21 cellular contexts compared by ENCODE assay signal in the genomic region with DNA sequence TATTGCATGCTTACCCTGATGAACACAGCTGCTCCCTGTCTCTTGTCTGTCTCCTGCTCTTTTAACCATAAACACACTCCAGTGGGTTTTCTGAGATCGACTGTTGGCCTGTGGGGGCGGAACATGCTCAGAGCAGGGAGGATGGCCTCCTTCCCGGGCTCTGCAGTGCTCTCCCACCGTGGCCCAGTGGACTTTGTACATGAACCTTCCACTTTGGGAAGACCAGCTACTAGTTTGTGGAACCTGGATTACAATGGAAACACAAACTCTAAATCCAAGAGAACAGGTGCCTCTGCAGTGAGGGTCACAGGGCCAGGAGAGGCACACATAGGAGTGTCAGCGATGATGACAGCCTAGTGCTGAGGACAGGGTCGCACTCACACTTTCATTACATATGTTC. TPM values are rescaled to one million over a fixed set of nuclear protein-coding genes. Genes with fewer than 3 reads are reported as not detected.
DNase-seq lines count a peak whose midpoint lies in the region; ATAC-seq, FAIRE-seq and TF ChIP-seq lines count a peak whose summit lies in the region.
"Had no signal": no experiment of that assay in that cellular context is flagged by ENCODE, and none has a peak within 500 bp of the region (broad histone marks: within the 10 kb centered on the region; RNA-seq: fewer than 3 reads in every experiment).

No MANE protein-coding gene starts in this region.

- no peak overlapping the region for H2BK12ac ChIP-seq in H9 (ENCODE audit: insufficient read length, low read depth, low read length)

- no peak overlapping the region for H4K91ac ChIP-seq in H9 (ENCODE audit: insufficient read length, low read depth, low read length)

- no peaks in the 10 kb centered on the region for H3K9me3 ChIP-seq in right atrium auricular region
- H3K9me3 ChIP-seq in heart left ventricle: peaks cover 0 to 7% (median 0%) of the 10 kb centered on the region in 12 donors
- no peaks in the 10 kb centered on the region for H3K9me3 ChIP-seq in HepG2 (ENCODE audit: low read length)
- no peaks in the 10 kb centered on the region for H3K9me3 ChIP-seq in left lung
- no peaks in the 10 kb centered on the region for H3K9me3 ChIP-seq in H9 (ENCODE audit: control insufficient read depth, low read depth, low read length)
- H3K9me3 ChIP-seq: ovary, sigmoid colon, tibial nerve had no signal

- TF ChIP-seq POLR2A in heart left ventricle (IDR thresholded peaks at IDR 0.05) (no peak), HepG2 (IDR thresholded peaks at IDR 0.05; ENCODE audit: insufficient read depth in 1 of 2, low read depth in 2 of 2, low read length in 2 of 2) (no peak)

- BruUV-seq in HepG2 (replicated peaks; lab: Mats Ljungman, UMichigan): no TSS peak

- no peaks in the 10 kb centered on the region for H3K23me2 ChIP-seq in H9 (ENCODE audit: insufficient read length, low read depth, low read length, poor library complexity, severe bottlenecking)

- H3K9ac ChIP-seq in HepG2 (ENCODE audit: insufficient read depth, low read depth, low read length): no peak overlapping the region
- no peak overlapping the region for H3K9ac ChIP-seq in H9 (ENCODE audit: extremely low read depth, insufficient read length, low read length)

- ATAC-seq in heart left ventricle (no peak), HepG2 (peak; percentile 76), left lung (no peak)
- ATAC-seq in activated CD8-positive, alpha-beta T cell treated with anti-CD3 and anti-CD28 coated beads, Interleukin-2, amount 10 ng/mL, durations not matched to agents 7 days and 5 days: no peak
- no peak for ATAC-seq in stimulated activated naive B cell treated with anti-CD40 and anti-IgM and Interleukin-4, amounts not matched to agents 10 μg/mL and 1 μg/mL and 100 μg/mL, for 72 hours (replicated peaks)

- no peak for TF ChIP-seq RAD21 in HepG2 (CRISPR knock-in tag; IDR thresholded peaks at IDR 0.05)

- H3K4me1 ChIP-seq in right atrium auricular region (peaks cover 0 to 43% of the 10 kb centered on the region in 2 donors), heart left ventricle (peaks cover 0 to 55% (median 34%) of the 10 kb centered on the region in 12 donors), HepG2 (ENCODE audit: insufficient read depth, low read length) (peaks cover 18% of the 10 kb centered on the region), left lung (peaks cover 4 to 25% of the 10 kb centered on the region in 2 donors), H9 (ENCODE audit: insufficient read depth, low read length) (no peaks in the 10 kb centered on the region)

- peaks cover 65% of the 10 kb centered on the region for H3K4me1 Mint-ChIP-seq in activated CD8-positive, alpha-beta T cell treated with anti-CD3 and anti-CD28 coated beads, Interleukin-2, amount 10 ng/mL, durations not matched to agents 7 days and 5 days (ENCODE audit: low read depth)
- H3K4me1 Mint-ChIP-seq in stimulated activated naive B cell treated with anti-CD40 and anti-IgM and Interleukin-4, amounts not matched to agents 10 μg/mL and 1 μg/mL and 100 μg/mL, for 72 hours: peaks cover 20 to 33% of the 10 kb centered on the region in 2 donors
- H3K4me1 Mint-ChIP-seq in H9: peaks cover 7 to 8% of the 10 kb centered on the region in 2 experiments

- H3K4me3 Mint-ChIP-seq in activated CD8-positive, alpha-beta T cell treated with anti-CD3 and anti-CD28 coated beads, Interleukin-2, amount 10 ng/mL, durations not matched to agents 7 days and 5 days: no peak overlapping the region
- H3K4me3 Mint-ChIP-seq in stimulated activated naive B cell treated with anti-CD40 and anti-IgM and Interleukin-4, amounts not matched to agents 10 μg/mL and 1 μg/mL and 100 μg/mL, for 72 hours: no peak overlapping the region
- no peak overlapping the region for H3K4me3 Mint-ChIP-seq in H9
- H3K4me3 Mint-ChIP-seq: brain had no signal

- H3K27me3 Mint-ChIP-seq in activated CD8-positive, alpha-beta T cell treated with anti-CD3 and anti-CD28 coated beads, Interleukin-2, amount 10 ng/mL, durations not matched to agents 7 days and 5 days (ENCODE audit: low read depth): no peaks in the 10 kb centered on the region
- H3K27me3 Mint-ChIP-seq in stimulated activated naive B cell treated with anti-CD40 and anti-IgM and Interleukin-4, amounts not matched to agents 10 μg/mL and 1 μg/mL and 100 μg/mL, for 72 hours: no peaks in the 10 kb centered on the region
- H3K27me3 Mint-ChIP-seq in H9 (ENCODE audit: low read depth): peaks cover 7% of the 10 kb centered on the region

- no peak overlapping the region for H4K5ac ChIP-seq in H9 (ENCODE audit: insufficient read length, low read depth, low read length)

- POLR2A ChIA-PET in activated CD8-positive, alpha-beta T cell treated with anti-CD3 and anti-CD28 coated beads, Interleukin-2, amount 10 ng/mL, durations not matched to agents 7 days and 5 days (lab: Charles Lee): interaction anchor here (1.0 to 1.9 kb wide), 3 partner anchors 9 to 51 kb away, joined by 3 to 7 read pairs (median 4); no protein-coding TSS in a partner anchor
- POLR2A ChIA-PET in HepG2 (lab: Yijun Ruan, JAX): interaction anchor here (0.6 to 1.9 kb wide), 3 partner anchors 57 to 118 kb away, joined by 3 to 5 read pairs (median 3); no protein-coding TSS in a partner anchor

- no peak overlapping the region for H2BK20ac ChIP-seq in H9 (ENCODE audit: low read depth, low read length, poor library complexity, severe bottlenecking)

- H3K27ac Mint-ChIP-seq in activated CD8-positive, alpha-beta T cell treated with anti-CD3 and anti-CD28 coated beads, Interleukin-2, amount 10 ng/mL, durations not matched to agents 7 days and 5 days: peak overlapping the region; percentile 28
- H3K27ac Mint-ChIP-seq in stimulated activated naive B cell treated with anti-CD40 and anti-IgM and Interleukin-4, amounts not matched to agents 10 μg/mL and 1 μg/mL and 100 μg/mL, for 72 hours: peak overlapping the region; percentile 51
- peak overlapping the region in 1 of 3 experiments; percentile 79; a peak in 2 of 7 replicates for H3K27ac Mint-ChIP-seq in H9
- H3K27ac Mint-ChIP-seq: activated T-helper 2 cell treated with anti-CD3 and anti-CD28 coated beads, Interferon-gamma antibody, Interleukin-2, Interleukin-4, amounts not matched to agents 10 μg/mL and 5 μg/mL and 100 μg/mL, durations not matched to agents 14 hours and 24 hours and 36 hours had no signal

- no peak overlapping the region for H4K8ac ChIP-seq in H9 (replicated peaks; ENCODE audit: insufficient read length, low read depth, low read length)

- CTCF ChIA-PET in activated CD8-positive, alpha-beta T cell treated with anti-CD3 and anti-CD28 coated beads, Interleukin-2, amount 10 ng/mL, durations not matched to agents 7 days and 5 days (lab: Charles Lee): interaction anchor here (0.9 to 2.9 kb wide), 5 partner anchors 9 to 52 kb away, joined by 3 to 12 read pairs (median 4); no protein-coding TSS in a partner anchor
- CTCF ChIA-PET in HepG2 (lab: Yijun Ruan, JAX; ENCODE audit: low intra/inter-chr PET ratio, low total read pairs): interaction anchor here (0.9 kb wide), 1 partner anchor 52 kb away, joined by 3 read pairs; no protein-coding TSS in a partner anchor

- peak; percentile 8 for FAIRE-seq in HepG2 (lab: Jason Lieb, UNC)
- FAIRE-seq: GM19239 had no signal

- H3K23ac ChIP-seq in H9 (ENCODE audit: insufficient read length, low read depth, low read length): no peak overlapping the region

- no peak for DNase-seq in right atrium auricular region (ENCODE audit: low spot score)
- no peak for DNase-seq in heart left ventricle
- DNase-seq in activated CD8-positive, alpha-beta T cell treated with anti-CD3 and anti-CD28 coated beads, Interleukin-2, amount 10 ng/mL, durations not matched to agents 7 days and 5 days: no peak
- DNase-seq in HepG2 (ENCODE audit: low spot score): peak; percentile 20
- no peak for DNase-seq in stimulated activated naive B cell treated with anti-CD40 and anti-IgM and Interleukin-4, amounts not matched to agents 10 μg/mL and 1 μg/mL and 100 μg/mL, for 72 hours
- DNase-seq in H4 (ENCODE audit: low spot score): no peak
- DNase-seq in left lung: no peak
- no peak for DNase-seq in H9
- DNase-seq: activated CD8-positive, alpha-beta memory T cell treated with anti-CD3 and anti-CD28 coated beads for 24 hours; glutamatergic neuron; NCI-H1092 treated with DMSO at 0.1 percent for 48 hours; NCI-H2081; PC-9; sigmoid colon; stimulated activated naive CD4-positive, alpha-beta T cell treated with Interleukin-2 at 50 U/mL for 16 hours had no signal

- no peaks in the 10 kb centered on the region for H3K27me3 ChIP-seq in right atrium auricular region
- H3K27me3 ChIP-seq in heart left ventricle: no peaks in the 10 kb centered on the region
- H3K27me3 ChIP-seq in HepG2 (ENCODE audit: control insufficient read depth in 1 of 2, insufficient read depth in 2 of 2, low read length in 2 of 2): no peaks in the 10 kb centered on the region
- no peaks in the 10 kb centered on the region for H3K27me3 ChIP-seq in left lung
- H3K27me3 ChIP-seq in H9 (ENCODE audit: insufficient read depth, low read length): no peaks in the 10 kb centered on the region
- H3K27me3 ChIP-seq: ovary, sigmoid colon, tibial nerve had no signal

- H2AFZ ChIP-seq in HepG2 (ENCODE audit: low read length) (no peak overlapping the region), H9 (ENCODE audit: low read length) (no peak overlapping the region)
- H2AFZ ChIP-seq: PC-9 had no signal

- peaks cover 58% of the 10 kb centered on the region for H3K36me3 Mint-ChIP-seq in activated CD8-positive, alpha-beta T cell treated with anti-CD3 and anti-CD28 coated beads, Interleukin-2, amount 10 ng/mL, durations not matched to agents 7 days and 5 days (ENCODE audit: low read depth)
- peaks cover 28 to 43% of the 10 kb centered on the region in 2 donors for H3K36me3 Mint-ChIP-seq in stimulated activated naive B cell treated with anti-CD40 and anti-IgM and Interleukin-4, amounts not matched to agents 10 μg/mL and 1 μg/mL and 100 μg/mL, for 72 hours
- H3K36me3 Mint-ChIP-seq in H9 (ENCODE audit: insufficient read depth in 1 of 3, low read depth in 3 of 3): peaks cover 11 to 20% (median 15%) of the 10 kb centered on the region in 3 experiments

- in situ Hi-C loops in HepG2 (cut with HindIII; ENCODE audit: extremely low pct_ligation_motif_present, low pct_unique_long_range_greater_than_20kb): no loop called here

- peak overlapping the region; percentile 75 to 82 for H3K27ac ChIP-seq in right atrium auricular region
- H3K27ac ChIP-seq in heart left ventricle: peak overlapping the region in 1 of 12 donors; percentile 75
- peak overlapping the region; percentile 28 for H3K27ac ChIP-seq in HepG2 (ENCODE audit: extremely low read length, insufficient read depth, low read length)
- no peak overlapping the region for H3K27ac ChIP-seq in left lung
- H3K27ac ChIP-seq in H9 (ENCODE audit: insufficient read length, low read depth, low read length): no peak overlapping the region
- H3K27ac ChIP-seq: ovary, PC-9, sigmoid colon had no signal

- no peak overlapping the region for H3K4ac ChIP-seq in H9 (ENCODE audit: low read depth, low read length)

- no peaks in the 10 kb centered on the region for H4K20me1 ChIP-seq in HepG2 (ENCODE audit: insufficient read depth, low read length)
- no peaks in the 10 kb centered on the region for H4K20me1 ChIP-seq in H9 (ENCODE audit: control insufficient read depth, insufficient read depth, insufficient read length)

- no peak overlapping the region for H2BK15ac ChIP-seq in H9 (ENCODE audit: low read depth, low read length)

- no peak overlapping the region for H3K14ac ChIP-seq in H9 (ENCODE audit: insufficient read depth, low read length)

- no peak overlapping the region for H3K18ac ChIP-seq in H9 (ENCODE audit: insufficient read length, low read depth, low read length)

- H3K36me3 ChIP-seq in right atrium auricular region (peaks cover 28% of the 10 kb centered on the region), heart left ventricle (peaks cover 0 to 37% (median 6%) of the 10 kb centered on the region in 9 donors), HepG2 (replicated peaks in 1 of 2; ENCODE audit: control insufficient read depth in 1 of 2, insufficient read depth in 2 of 2, low read length in 2 of 2) (peaks cover 0 to 1% of the 10 kb centered on the region in 2 experiments; a peak in 1 of 5 replicates), left lung (peaks cover 0 to 42% of the 10 kb centered on the region in 2 donors)
- H3K36me3 ChIP-seq: ovary had no signal

- H3T11ph ChIP-seq in H9 (ENCODE audit: low read length): no peak overlapping the region

- no peak overlapping the region for H3K4me3 ChIP-seq in right atrium auricular region
- no peak overlapping the region for H3K4me3 ChIP-seq in heart left ventricle
- H3K4me3 ChIP-seq in HepG2 (replicated peaks in 1 of 3; ENCODE audit: insufficient read depth in 1 of 3, low read depth in 2 of 3, low read length in 3 of 3): peak overlapping the region in 2 of 3 experiments; percentile 26 to 32; a peak in 2 of 6 replicates
- H3K4me3 ChIP-seq in left lung: no peak overlapping the region
- H3K4me3 ChIP-seq: coronary artery, ovary, PC-9, sigmoid colon, tibial nerve had no signal

- no peak overlapping the region for H2BK120ac ChIP-seq in H9 (ENCODE audit: low read depth, low read length, poor library complexity, severe bottlenecking)

- no peaks in the 10 kb centered on the region for H3K79me1 ChIP-seq in H9 (ENCODE audit: insufficient read depth, low read depth, low read length, poor library complexity, severe bottlenecking)

- H3K79me2 ChIP-seq in HepG2 (ENCODE audit: insufficient read depth, low read length) (no peaks in the 10 kb centered on the region), H9 (ENCODE audit: insufficient read depth, low read length) (no peaks in the 10 kb centered on the region)

- H3K56ac ChIP-seq in H9 (ENCODE audit: insufficient read length, low read depth, low read length): no peak overlapping the region

- H3K9me3 Mint-ChIP-seq in activated CD8-positive, alpha-beta T cell treated with anti-CD3 and anti-CD28 coated beads, Interleukin-2, amount 10 ng/mL, durations not matched to agents 7 days and 5 days (ENCODE audit: insufficient read depth): no peaks in the 10 kb centered on the region
- peaks cover 0 to 4% of the 10 kb centered on the region in 2 donors for H3K9me3 Mint-ChIP-seq in stimulated activated naive B cell treated with anti-CD40 and anti-IgM and Interleukin-4, amounts not matched to agents 10 μg/mL and 1 μg/mL and 100 μg/mL, for 72 hours
- peaks cover 4 to 5% of the 10 kb centered on the region in 2 experiments; a peak in 4 of 5 replicates for H3K9me3 Mint-ChIP-seq in H9
- H3K9me3 Mint-ChIP-seq: activated T-helper 2 cell treated with anti-CD3 and anti-CD28 coated beads, Interferon-gamma antibody, Interleukin-2, Interleukin-4, amounts not matched to agents 10 μg/mL and 5 μg/mL and 100 μg/mL, durations not matched to agents 14 hours and 24 hours and 36 hours had no signal

- WGBS in heart left ventricle, 4 donors: 86 to 94% (median 90%) methylated on average over 6 of the region's 6 CpGs
- 24% methylated on average over 6 of the region's 6 CpGs for WGBS in HepG2 (ENCODE audit: low lambda C conversion rate)
- WGBS in H9 (ENCODE audit: extremely low coverage, insufficient read length, low lambda C conversion rate): no CpG with 5 or more reads among the region's 6 CpGs

- no peak overlapping the region for H2BK5ac ChIP-seq in H9 (ENCODE audit: insufficient read length, low read length)

- intact Hi-C loops in heart left ventricle (cut with DNase I) (loop anchor here in 1 of 10 donors (5.0 kb wide), 1 partner anchor 54 kb away; no protein-coding TSS in a partner anchor), HepG2 (cut with micrococcal nuclease; ENCODE audit: unreplicated experiment) (loop anchor here (10.0 kb wide), 1 partner anchor 58 kb away; the partner anchor contains the start of gene KLF13), left lung (cut with DNase I) (no loop called here)

- TF ChIP-seq CTCF in right atrium auricular region (IDR thresholded peaks at IDR 0.05) (no peak), heart left ventricle (IDR thresholded peaks at IDR 0.05) (no peak), HepG2 (CRISPR knock-in tag; IDR thresholded peaks at IDR 0.05) (0 out of 2 replicates have a peak, but pooled peaks have one; percentile 19), left lung (IDR thresholded peaks at IDR 0.05) (no peak), H9 (conservative IDR thresholded peaks at IDR 0.05) (no peak)

- H2AK5ac ChIP-seq in H9 (ENCODE audit: insufficient read length, low read length): no peak overlapping the region

- peak in 1 of 2 experiments; percentile 35; a peak in 1 of 4 replicates for TF ChIP-seq EP300 in HepG2 (IDR thresholded peaks at IDR 0.05; ENCODE audit: low read depth in 2 of 2, low read length in 2 of 2)
- no peak for TF ChIP-seq EP300 in HepG2 (CRISPR knock-in tag; IDR thresholded peaks at IDR 0.05; ENCODE audit: borderline replicate concordance)

- peak overlapping the region; percentile 67 for H3K4me2 ChIP-seq in HepG2 (ENCODE audit: low read depth, low read length)
- H3K4me2 ChIP-seq in H9 (ENCODE audit: insufficient read depth, insufficient read length, low read length): no peak overlapping the region
- H3K4me2 ChIP-seq: PC-9 had no signal

RNA-seq across cellular contexts. Expression of gene KLF13, which starts 56.5 kb away (rescaled TPM):
- 10 to 100 TPM; 52.8 to 54.6 TPM for total RNA-seq in right atrium auricular region
- total RNA-seq in heart left ventricle: 10 to 100 TPM; 37.5 to 65.9 (median 56.4) TPM
- 10 to 100 TPM; 22.4 to 74.0 TPM for polyA plus RNA-seq in heart left ventricle
- total RNA-seq in activated CD8-positive, alpha-beta T cell treated with anti-CD3 and anti-CD28 coated beads, Interleukin-2, amount 10 ng/mL, durations not matched to agents 7 days and 5 days: 100 to 1,000 TPM; 214 to 215 TPM
- 25.1 and 27.8 TPM in 2 replicates for total RNA-seq in HepG2 (2016; rRNA removed; fragmentation: Illumina TruSeq; extraction: Trizol)
- 1.4 and 2.8 TPM in 2 replicates for total RNA-seq in HepG2 (2016; cell fraction: cytosol; rRNA removed; fragmentation: Illumina TruSeq; extraction: Trizol; ENCODE audit: low read depth)
- total RNA-seq in HepG2 (2016; cell fraction: insoluble cytoplasmic fraction; rRNA removed; fragmentation: Illumina TruSeq; extraction: Trizol): 21.2 and 24.1 TPM in 2 replicates
- 6.8 and 8.3 TPM in 2 replicates for total RNA-seq in HepG2 (2016; cell fraction: membrane; rRNA removed; fragmentation: Illumina TruSeq; extraction: Trizol)
- total RNA-seq in HepG2 (2016; cell fraction: nucleus; rRNA removed; fragmentation: Illumina TruSeq; extraction: Trizol): 13.1 and 18.9 TPM in 2 replicates
- 16.8 and 18.8 TPM in 2 replicates for polyA plus RNA-seq in HepG2 (2011; rRNA removed)
- 9.1 and 11.1 TPM in 2 replicates for polyA plus RNA-seq in HepG2 (2011; cell fraction: cytosol; rRNA removed)
- polyA plus RNA-seq in HepG2 (2011; cell fraction: nucleus; rRNA removed): 12.3 and 14.2 TPM in 2 replicates
- polyA plus RNA-seq in HepG2 (2012): 22.0 and 24.4 TPM in 2 replicates
- 1.1 and 2.1 TPM in 2 replicates for polyA plus RNA-seq in HepG2 (2016; cell fraction: cytosol; fragmentation: Illumina TruSeq; extraction: Trizol; ENCODE audit: low read depth)
- polyA plus RNA-seq in HepG2 (2016; cell fraction: insoluble cytoplasmic fraction; fragmentation: Illumina TruSeq; extraction: Trizol; ENCODE audit: low read depth): 31.2 and 34.3 TPM in 2 replicates
- polyA plus RNA-seq in HepG2 (2016; cell fraction: membrane; fragmentation: Illumina TruSeq; extraction: Trizol; ENCODE audit: low read depth): 5.5 and 7.5 TPM in 2 replicates
- polyA plus RNA-seq in HepG2 (2016; cell fraction: nucleus; fragmentation: Illumina TruSeq; extraction: Trizol; ENCODE audit: insufficient read depth, low read depth): 30.0 and 34.4 TPM in 2 replicates
- polyA minus RNA-seq in HepG2 (2011; rRNA and poly(A)+ RNA removed; ENCODE audit: low replicate concordance): 23.8 and 65.8 TPM in 2 replicates
- polyA minus RNA-seq in HepG2 (2011; cell fraction: cytosol; rRNA and poly(A)+ RNA removed): 12.2 and 13.9 TPM in 2 replicates
- 6.3 and 8.8 TPM in 2 replicates for polyA minus RNA-seq in HepG2 (2011; cell fraction: nucleus; rRNA and poly(A)+ RNA removed)
- total RNA-seq in H4 (2014; rRNA removed; shearing (Covaris generic)): 12.0 and 20.8 TPM in 2 replicates
- total RNA-seq in left lung: 100 to 1,000 TPM; 110 to 116 TPM
- total RNA-seq in H9 (2021): 30.6 and 33.4 TPM in 2 replicates

Comparison
In these comparisons a context has a peak if more than half of its experiments do, and no peak if none do; other contexts are left out.
1. H3K27ac ChIP-seq: peak in right atrium auricular region (2 of 2) and HepG2 (single experiment); none in left lung (0 of 2) and H9 (single experiment).
2. H3K4me3 ChIP-seq: peak in HepG2 (2 of 3); none in right atrium auricular region (0 of 2), heart left ventricle (0 of 12) and left lung (0 of 2).